In genomic region chr11:122843281-122844150, GRCh38 we compare ENCODE assay signal across 1 cellular context.
TF ChIP-seq lines count a peak whose summit lies in the region.

No MANE protein-coding gene starts in this region.

TF ChIP-seq in HepG2, 621 proteins besides CTCF, POLR2A, EP300 and RAD21 (continued from another document and continues in another):
- TF ChIP-seq IKZF5 (CRISPR knock-in tag; IDR thresholded peaks at IDR 0.05) (peak; percentile 49; the same call in 1 of the 2 replicates), ZNF790 (CRISPR knock-in tag; IDR thresholded peaks at IDR 0.05; ENCODE audit: borderline replicate concordance) (no peak), RARA (CRISPR knock-in tag; IDR thresholded peaks at IDR 0.05) (peak; percentile 65), ZNF710 (CRISPR knock-in tag; IDR thresholded peaks at IDR 0.05; ENCODE audit: borderline replicate concordance) (no peak), ZNF773 (CRISPR knock-in tag; IDR thresholded peaks at IDR 0.05; ENCODE audit: borderline replicate concordance) (no peak), ZNF430 (CRISPR knock-in tag; IDR thresholded peaks at IDR 0.05) (no peak), BRCA1 (CRISPR knock-in tag; IDR thresholded peaks at IDR 0.05) (no peak), ARNTL (CRISPR knock-in tag; IDR thresholded peaks at IDR 0.05) (no peak), HDAC2 (CRISPR knock-in tag; IDR thresholded peaks at IDR 0.05) (0 out of 2 replicates have a peak, but pooled peaks have one; percentile 35), ZBTB7A (CRISPR knock-in tag; IDR thresholded peaks at IDR 0.05) (no peak), SNAPC4 (CRISPR knock-in tag; IDR thresholded peaks at IDR 0.05) (no peak), ZNF12 (CRISPR knock-in tag; IDR thresholded peaks at IDR 0.05) (peak; percentile 27; the same call in 1 of the 2 replicates), TFE3 (CRISPR knock-in tag; IDR thresholded peaks at IDR 0.05) (0 out of 2 replicates have a peak, but pooled peaks have one; percentile 45), KAT2B (IDR thresholded peaks at IDR 0.05; ENCODE audit: borderline replicate concordance, low read depth, low read length) (no peak), GATAD2A (CRISPR knock-in tag; IDR thresholded peaks at IDR 0.05) (peak; percentile 59; the same call in 1 of the 2 replicates), NFE2L2 (IDR thresholded peaks at IDR 0.05; ENCODE audit: low read length) (no peak), HOMEZ (CRISPR knock-in tag; IDR thresholded peaks at IDR 0.05; ENCODE audit: low read depth) (0 out of 2 replicates have a peak, but pooled peaks have one; percentile 26), POLR2G (IDR thresholded peaks at IDR 0.05; ENCODE audit: low read depth, low read length) (no peak), RFX1 (IDR thresholded peaks at IDR 0.05) (no peak), SPEN (CRISPR knock-in tag; IDR thresholded peaks at IDR 0.05; ENCODE audit: low read depth) (no peak), NCOA2 (CRISPR knock-in tag; IDR thresholded peaks at IDR 0.05) (peak; percentile 53), GLI4 (CRISPR knock-in tag; IDR thresholded peaks at IDR 0.05; ENCODE audit: borderline replicate concordance) (no peak), SAP130 (CRISPR knock-in tag; IDR thresholded peaks at IDR 0.05; ENCODE audit: low read depth) (peak; percentile 57), ZSCAN29 (CRISPR knock-in tag; conservative IDR thresholded peaks at IDR 0.05) (no peak), CBX2 (IDR thresholded peaks at IDR 0.05; ENCODE audit: low read depth, low read length) (no peak), CBX2 (CRISPR knock-in tag; IDR thresholded peaks at IDR 0.05; ENCODE audit: low read depth) (no peak), FOXP1 (IDR thresholded peaks at IDR 0.05) (no peak), FOXP1 (CRISPR knock-in tag; IDR thresholded peaks at IDR 0.05) (peak; percentile 31), PHF20 (CRISPR knock-in tag; IDR thresholded peaks at IDR 0.05) (no peak), ATAD3A (CRISPR knock-in tag; IDR thresholded peaks at IDR 0.05) (no peak), ATM (IDR thresholded peaks at IDR 0.05; ENCODE audit: borderline replicate concordance) (no peak), MTERF4 (CRISPR knock-in tag; IDR thresholded peaks at IDR 0.05) (no peak), MED1 (CRISPR knock-in tag; IDR thresholded peaks at IDR 0.05) (no peak), ZFP41 (CRISPR knock-in tag; IDR thresholded peaks at IDR 0.05; ENCODE audit: borderline replicate concordance) (no peak), ZNF777 (CRISPR knock-in tag; IDR thresholded peaks at IDR 0.05) (no peak), PRDM4 (CRISPR knock-in tag; IDR thresholded peaks at IDR 0.05; ENCODE audit: borderline replicate concordance) (no peak), GFI1 (CRISPR knock-in tag; IDR thresholded peaks at IDR 0.05; ENCODE audit: borderline replicate concordance) (no peak), SMYD3 (CRISPR knock-in tag; IDR thresholded peaks at IDR 0.05) (no peak), HMG20A (CRISPR knock-in tag; IDR thresholded peaks at IDR 0.05; ENCODE audit: borderline replicate concordance) (peak; percentile 77; the same call in 1 of the 2 replicates), ZKSCAN8 (CRISPR knock-in tag; IDR thresholded peaks at IDR 0.05; ENCODE audit: borderline replicate concordance) (no peak), JUN (CRISPR knock-in tag; IDR thresholded peaks at IDR 0.05) (0 out of 2 replicates have a peak, but pooled peaks have one; percentile 49), SYNCRIP (IDR thresholded peaks at IDR 0.05; ENCODE audit: insufficient read depth, low read depth, low read length) (no peak), ATF3 (CRISPR knock-in tag; IDR thresholded peaks at IDR 0.05) (peak; percentile 63; the same call in 1 of the 2 replicates), ELF1 (CRISPR knock-in tag; IDR thresholded peaks at IDR 0.05) (peak; percentile 40; the same call in 1 of the 2 replicates), RAD51 (IDR thresholded peaks at IDR 0.05; ENCODE audit: borderline replicate concordance) (no peak), MIXL1 (CRISPR knock-in tag; IDR thresholded peaks at IDR 0.05) (peak; percentile 77), ZGPAT (CRISPR knock-in tag; IDR thresholded peaks at IDR 0.05) (no peak), DNMT3B (CRISPR knock-in tag; conservative IDR thresholded peaks at IDR 0.05) (no peak), ETV5 (CRISPR knock-in tag; IDR thresholded peaks at IDR 0.05; ENCODE audit: borderline replicate concordance) (peak; percentile 59; the same call in 1 of the 2 replicates), ZNF276 (CRISPR knock-in tag; IDR thresholded peaks at IDR 0.05; ENCODE audit: low read depth) (no peak)
